Comparison of ENCODE assay signal across 16 cellular contexts in the genomic region with DNA sequence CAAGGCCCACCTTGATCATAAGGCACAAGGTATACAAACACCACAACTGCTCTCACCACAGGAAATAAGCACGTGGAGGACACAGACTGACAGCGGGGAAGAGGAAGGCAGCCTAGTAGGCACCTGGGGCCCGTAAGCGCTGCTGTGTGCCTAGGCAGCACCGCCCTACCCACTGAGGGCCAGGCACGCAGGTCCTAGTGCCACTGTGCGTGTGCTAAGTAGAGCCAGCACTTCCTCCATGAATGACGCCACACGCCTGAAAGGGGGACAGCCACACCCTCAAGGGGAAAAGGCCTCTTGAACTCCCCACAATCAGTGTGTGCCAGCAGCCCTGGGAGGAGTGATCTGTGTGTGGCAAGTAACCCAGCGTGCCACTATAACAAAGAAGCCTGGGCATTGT.
"Had no signal": no experiment of that assay in that cellular context is flagged by ENCODE, and none has a peak within 500 bp of the region (broad histone marks: within the 10 kb centered on the region; RNA-seq: fewer than 3 reads in every experiment).

No MANE protein-coding gene starts in this region.

- H3K27ac Mint-ChIP-seq: activated naive CD4-positive, alpha-beta T cell treated with anti-CD3 and anti-CD28 coated beads, Interleukin-2, amount 10 ng/mL, durations not matched to agents 7 days and 5 days; dendritic cell treated with granulocyte-macrophage colony-stimulating factor and Interleukin-4, amounts not matched to agents 40 ng/mL and 50 ng/mL, for 4 days; immature natural killer cell; stimulated activated effector memory CD8-positive, alpha-beta T cell treated with anti-CD3 and anti-CD28 coated beads, Interleukin-12 subunit alpha, Interleukin-12 subunit beta, amount 100 ng/mL, for 72 hours had no signal

- DNase-seq: activated CD4-positive, CD25-positive, alpha-beta regulatory T cell treated with anti-CD3 and anti-CD28 coated beads, Interleukin-2, amount 50 U/mL, for 72 hours; activated naive CD4-positive, alpha-beta T cell treated with anti-CD3 and anti-CD28 coated beads, Interleukin-2, amount 10 ng/mL, durations not matched to agents 7 days and 5 days; cerebellar nuclear complex; effector memory CD4-positive, alpha-beta T cell; immature natural killer cell; mammary epithelial cell; retina; SW 1271; tibial artery had no signal

- H3K9me3 ChIP-seq: ascending aorta, breast epithelium, neutrophil, tibial artery had no signal

- ATAC-seq: naive thymus-derived CD4-positive, alpha-beta T cell had no signal

- H3K4me3 Mint-ChIP-seq: activated naive CD4-positive, alpha-beta T cell treated with anti-CD3 and anti-CD28 coated beads, Interleukin-2, amount 10 ng/mL, durations not matched to agents 7 days and 5 days; dendritic cell treated with granulocyte-macrophage colony-stimulating factor and Interleukin-4, amounts not matched to agents 40 ng/mL and 50 ng/mL, for 4 days; immature natural killer cell; naive thymus-derived CD4-positive, alpha-beta T cell; stimulated activated effector memory CD8-positive, alpha-beta T cell treated with anti-CD3 and anti-CD28 coated beads, Interleukin-12 subunit alpha, Interleukin-12 subunit beta, amount 100 ng/mL, for 72 hours had no signal

- H3K27me3 Mint-ChIP-seq: activated naive CD4-positive, alpha-beta T cell treated with anti-CD3 and anti-CD28 coated beads, Interleukin-2, amount 10 ng/mL, durations not matched to agents 7 days and 5 days; dendritic cell treated with granulocyte-macrophage colony-stimulating factor and Interleukin-4, amounts not matched to agents 40 ng/mL and 50 ng/mL, for 4 days; naive thymus-derived CD4-positive, alpha-beta T cell had no signal

- H3K4me1 Mint-ChIP-seq: activated naive CD4-positive, alpha-beta T cell treated with anti-CD3 and anti-CD28 coated beads, Interleukin-2, amount 10 ng/mL, durations not matched to agents 7 days and 5 days; naive thymus-derived CD4-positive, alpha-beta T cell had no signal

- H3K4me3 ChIP-seq: ascending aorta, breast epithelium, tibial artery had no signal

- H3K27me3 ChIP-seq: ascending aorta, breast epithelium, neutrophil, tibial artery had no signal

- H3K36me3 ChIP-seq: breast epithelium had no signal

- H3K9me3 Mint-ChIP-seq: activated naive CD4-positive, alpha-beta T cell treated with anti-CD3 and anti-CD28 coated beads, Interleukin-2, amount 10 ng/mL, durations not matched to agents 7 days and 5 days; dendritic cell treated with granulocyte-macrophage colony-stimulating factor and Interleukin-4, amounts not matched to agents 40 ng/mL and 50 ng/mL, for 4 days; immature natural killer cell; stimulated activated effector memory CD8-positive, alpha-beta T cell treated with anti-CD3 and anti-CD28 coated beads, Interleukin-12 subunit alpha, Interleukin-12 subunit beta, amount 100 ng/mL, for 72 hours had no signal

- H3K27ac ChIP-seq: ascending aorta, breast epithelium, epithelial cell of prostate, neutrophil, tibial artery had no signal

- H3K4me1 ChIP-seq: ascending aorta, breast epithelium, tibial artery had no signal
